In the genomic region with DNA sequence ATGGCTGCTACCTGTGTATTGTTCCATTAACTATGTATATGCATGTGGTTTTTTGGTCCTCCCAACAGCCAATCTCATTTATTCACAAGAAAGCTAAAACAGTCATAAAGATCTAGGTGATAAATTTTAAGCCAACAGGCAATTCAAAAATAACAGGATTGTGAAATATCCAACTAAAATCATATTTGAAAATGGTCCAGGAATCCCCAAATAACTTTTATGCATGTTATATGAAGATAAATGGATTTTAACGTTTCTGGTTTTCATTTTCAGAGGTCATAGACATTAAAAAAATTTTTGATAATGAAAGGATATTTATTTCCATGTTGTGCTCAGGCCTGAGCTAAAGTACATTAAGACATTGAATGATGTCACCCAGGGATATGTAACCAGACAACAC, we compare ENCODE assay signal across 24 cellular contexts.
DNase-seq lines count a peak whose midpoint lies in the region; ATAC-seq and TF ChIP-seq lines count a peak whose summit lies in the region.
"Had no signal": no experiment of that assay in that cellular context is flagged by ENCODE, and none has a peak within 500 bp of the region (broad histone marks: within the 10 kb centered on the region; RNA-seq: fewer than 3 reads in every experiment).

No MANE protein-coding gene starts in this region.

- H3K9ac ChIP-seq in SK-N-SH (no peak overlapping the region), adipocyte (ENCODE audit: low read length) (no peak overlapping the region)
- H3K9ac ChIP-seq: BLaER1 had no signal

- TF ChIP-seq RAD21 in SK-N-SH (IDR thresholded peaks at IDR 0.05; ENCODE audit: low read length): no peak

- H3K79me2 ChIP-seq in SK-N-SH (ENCODE audit: insufficient read depth): no peaks in the 10 kb centered on the region

- WGBS in SK-N-SH (ENCODE audit: low lambda C conversion rate): 2% methylated on average over 1 of the region's 1 CpG

- no peak overlapping the region for H3K27ac Mint-ChIP-seq in activated CD4-positive, alpha-beta memory T cell treated with anti-CD3 and anti-CD28 coated beads, Interleukin-2, amount 10 ng/mL, durations not matched to agents 7 days and 5 days
- H3K27ac Mint-ChIP-seq: CD14-positive monocyte; CD4-positive, alpha-beta memory T cell; CD4-positive, CD25-positive, alpha-beta regulatory T cell had no signal

- peaks cover 3% of the 10 kb centered on the region for H3K9me3 Mint-ChIP-seq in activated CD4-positive, alpha-beta memory T cell treated with anti-CD3 and anti-CD28 coated beads, Interleukin-2, amount 10 ng/mL, durations not matched to agents 7 days and 5 days

- POLR2A ChIA-PET in SK-N-SH (lab: Yijun Ruan, JAX): no interaction called here
- POLR2A ChIA-PET in activated CD4-positive, alpha-beta memory T cell treated with anti-CD3 and anti-CD28 coated beads, Interleukin-2, amount 10 ng/mL, durations not matched to agents 7 days and 5 days (lab: Charles Lee): no interaction called here

- H3K4me2 ChIP-seq in SK-N-SH: no peak overlapping the region
- H3K4me2 ChIP-seq: BLaER1 had no signal

- H4K20me1 ChIP-seq in SK-N-SH (ENCODE audit: insufficient read depth): no peaks in the 10 kb centered on the region
- H4K20me1 ChIP-seq: BLaER1 had no signal

- H3K9me2 ChIP-seq in SK-N-SH: no peaks in the 10 kb centered on the region

- peak in 1 of 2 experiments; percentile 49; a peak in 1 of 4 replicates for TF ChIP-seq EP300 in SK-N-SH (IDR thresholded peaks at IDR 0.05; ENCODE audit: borderline replicate concordance in 1 of 2, low read depth in 1 of 2, low read length in 1 of 2)

- no peaks in the 10 kb centered on the region for H3F3A ChIP-seq in SK-N-SH (replicated peaks; ENCODE audit: insufficient read depth)

- H3K4me1 Mint-ChIP-seq in activated CD4-positive, alpha-beta memory T cell treated with anti-CD3 and anti-CD28 coated beads, Interleukin-2, amount 10 ng/mL, durations not matched to agents 7 days and 5 days: no peaks in the 10 kb centered on the region

- H2AFZ ChIP-seq in SK-N-SH (ENCODE audit: low read depth): no peak overlapping the region

- H3K27me3 Mint-ChIP-seq in activated CD4-positive, alpha-beta memory T cell treated with anti-CD3 and anti-CD28 coated beads, Interleukin-2, amount 10 ng/mL, durations not matched to agents 7 days and 5 days: peaks cover 13% of the 10 kb centered on the region

- H3K4me3 ChIP-seq in SK-N-SH (ENCODE audit: low read depth in 2 of 2, low read length in 1 of 2) (no peak overlapping the region), adipocyte (ENCODE audit: low read length) (no peak overlapping the region)
- H3K4me3 ChIP-seq: BLaER1, GM12878 had no signal

- DNase-seq in SK-N-SH (no peak), adipocyte (ENCODE audit: low read depth) (peak; percentile 37), omental fat pad (ENCODE audit: low spot score) (no peak), retina (no peak), NAMALWA (ENCODE audit: low spot score) (no peak)
- DNase-seq in activated CD4-positive, alpha-beta memory T cell treated with anti-CD3 and anti-CD28 coated beads, Interleukin-2, amount 10 ng/mL, durations not matched to agents 7 days and 5 days: no peak
- DNase-seq: 8988T; ACHN; BE2C; C1 segment of cervical spinal cord; CD4-positive, alpha-beta memory T cell; CD4-positive, CD25-positive, alpha-beta regulatory T cell; CD8-positive, alpha-beta memory T cell; COR-L47; DMS 273 treated with DMSO at 0.1 percent for 48 hours; DMS153; DMS53; DMS79; DND-41; EL; GDM1 had no signal

- TF ChIP-seq CTCF in SK-N-SH (IDR thresholded peaks at IDR 0.05) (no peak), omental fat pad (IDR thresholded peaks at IDR 0.05) (no peak)

- H3K9me3 ChIP-seq in SK-N-SH: no peaks in the 10 kb centered on the region
- H3K9me3 ChIP-seq in adipocyte (ENCODE audit: control insufficient read depth, low read length): no peaks in the 10 kb centered on the region
- H3K9me3 ChIP-seq: BE2C had no signal

- H3K36me3 ChIP-seq in SK-N-SH (replicated peaks in 1 of 2; ENCODE audit: control insufficient read depth in 1 of 2, insufficient read depth in 2 of 2, low read length in 1 of 2): no peaks in the 10 kb centered on the region
- no peaks in the 10 kb centered on the region for H3K36me3 ChIP-seq in adipocyte (ENCODE audit: control insufficient read depth, insufficient read depth, low read length, severe bottlenecking)
- H3K36me3 ChIP-seq: BE2C, BLaER1 had no signal

- peaks cover 8% of the 10 kb centered on the region; the same call in 1 of the 2 replicates for H3K27me3 ChIP-seq in SK-N-SH (ENCODE audit: insufficient read depth)
- H3K27me3 ChIP-seq in adipocyte (replicated peaks; ENCODE audit: control insufficient read depth, insufficient read depth, low read length): no peaks in the 10 kb centered on the region
- H3K27me3 ChIP-seq: BE2C, BLaER1 had no signal

- H3K4me1 ChIP-seq in SK-N-SH (ENCODE audit: control insufficient read depth in 1 of 2, insufficient read depth in 2 of 2, low read depth in 1 of 2, low read length in 1 of 2) (peaks cover 0 to 15% of the 10 kb centered on the region in 2 experiments; a peak in 2 of 4 replicates), adipocyte (ENCODE audit: control insufficient read depth, insufficient read depth, low read length) (peaks cover 6% of the 10 kb centered on the region)

- peak; percentile 24 for ATAC-seq in omental fat pad (ENCODE audit: low FRiP score)
- ATAC-seq: GM12878 had no signal

- peaks cover 2% of the 10 kb centered on the region for H3K36me3 Mint-ChIP-seq in activated CD4-positive, alpha-beta memory T cell treated with anti-CD3 and anti-CD28 coated beads, Interleukin-2, amount 10 ng/mL, durations not matched to agents 7 days and 5 days (ENCODE audit: low read depth)
- H3K36me3 Mint-ChIP-seq: CD14-positive monocyte; CD4-positive, CD25-positive, alpha-beta regulatory T cell; CD8-positive, alpha-beta memory T cell had no signal

- CTCF ChIA-PET in SK-N-SH (lab: Yijun Ruan, JAX): interaction anchor here (0.8 to 4.5 kb wide), 3 partner anchors 21 to 576 kb away, joined by 3 to 32 read pairs (median 3); no protein-coding TSS in a partner anchor
- CTCF ChIA-PET in activated CD4-positive, alpha-beta memory T cell treated with anti-CD3 and anti-CD28 coated beads, Interleukin-2, amount 10 ng/mL, durations not matched to agents 7 days and 5 days (lab: Charles Lee): no interaction called here

- H3K4me3 Mint-ChIP-seq in activated CD4-positive, alpha-beta memory T cell treated with anti-CD3 and anti-CD28 coated beads, Interleukin-2, amount 10 ng/mL, durations not matched to agents 7 days and 5 days: no peak overlapping the region
- H3K4me3 Mint-ChIP-seq: CD14-positive monocyte; CD4-positive, alpha-beta memory T cell; CD4-positive, CD25-positive, alpha-beta regulatory T cell; CD8-positive, alpha-beta memory T cell had no signal

- peak overlapping the region in 1 of 2 experiments; percentile 43; a peak in 1 of 4 replicates for H3K27ac ChIP-seq in SK-N-SH (ENCODE audit: low read depth in 2 of 2, low read length in 1 of 2)
- H3K27ac ChIP-seq: BLaER1 had no signal

TF ChIP-seq in SK-N-SH, 30 proteins besides CTCF, POLR2A, EP300 and RAD21:
- TF ChIP-seq GABPA (IDR thresholded peaks at IDR 0.05; ENCODE audit: low read depth): no peak
- TF ChIP-seq SMC3 (IDR thresholded peaks at IDR 0.05; ENCODE audit: low read depth, low read length): no peak
- TF ChIP-seq TAF1 (IDR thresholded peaks at IDR 0.05; ENCODE audit: borderline replicate concordance, low read depth, low read length): no peak
- TF ChIP-seq GATA2 (CRISPR knock-in tag; IDR thresholded peaks at IDR 0.05): peak; percentile 63
